In genomic region chr21:42854246-42855010, GRCh38 we compare ENCODE assay signal across 15 cellular contexts. TPM values are rescaled to one million over a fixed set of nuclear protein-coding genes. Genes with fewer than 3 reads are reported as not detected.
DNase-seq lines count a peak whose midpoint lies in the region; ATAC-seq and TF ChIP-seq lines count a peak whose summit lies in the region.
"Had no signal": no experiment of that assay in that cellular context is flagged by ENCODE, and none has a peak within 500 bp of the region (broad histone marks: within the 10 kb centered on the region; RNA-seq: fewer than 3 reads in every experiment).

No MANE protein-coding gene starts in this region.

- H3K23ac ChIP-seq in neuronal stem cell (ENCODE audit: low read depth, low read length, poor library complexity), result peak overlapping the region; percentile 60

- no peaks in the 10 kb centered on the region for H3K4me1 Mint-ChIP-seq in GM23338
- H3K4me1 Mint-ChIP-seq in endodermal cell, result no peaks in the 10 kb centered on the region
- peaks cover 8% of the 10 kb centered on the region for H3K4me1 Mint-ChIP-seq in activated CD4-positive, alpha-beta memory T cell treated with anti-CD3 and anti-CD28 coated beads, Interleukin-2, amount 10 ng/mL, durations not matched to agents 7 days and 5 days

- H3K9me3 Mint-ChIP-seq in GM23338 (no peaks in the 10 kb centered on the region; the same call in 2 of the 3 replicates), endodermal cell (no peaks in the 10 kb centered on the region)
- no peaks in the 10 kb centered on the region for H3K9me3 Mint-ChIP-seq in activated CD4-positive, alpha-beta memory T cell treated with anti-CD3 and anti-CD28 coated beads, Interleukin-2, amount 10 ng/mL, durations not matched to agents 7 days and 5 days
- H3K9me3 Mint-ChIP-seq: CD8-positive, alpha-beta memory T cell; HFFc6 had no signal

- H3K9me3 ChIP-seq in BLaER1 (no peaks in the 10 kb centered on the region), endodermal cell (ENCODE audit: control insufficient read depth, low read length) (no peaks in the 10 kb centered on the region), neuronal stem cell (replicated peaks in 1 of 2; ENCODE audit: control insufficient read depth in 2 of 2, insufficient read depth in 1 of 2, low read depth in 1 of 2, low read length in 2 of 2) (peaks cover 0 to under 1% of the 10 kb centered on the region in 2 donors)
- H3K9me3 ChIP-seq: BE2C, Caco-2 had no signal

- POLR2A ChIA-PET in activated CD4-positive, alpha-beta memory T cell treated with anti-CD3 and anti-CD28 coated beads, Interleukin-2, amount 10 ng/mL, durations not matched to agents 7 days and 5 days (lab: Charles Lee), result interaction anchor here (0.7 kb wide), 1 partner anchor 905 kb away, joined by 3 read pairs; no protein-coding TSS in a partner anchor

- peaks cover 11% of the 10 kb centered on the region for H3K27me3 Mint-ChIP-seq in GM23338 (ENCODE audit: insufficient read depth, low read depth, poor library complexity)
- no peaks in the 10 kb centered on the region for H3K27me3 Mint-ChIP-seq in endodermal cell (ENCODE audit: insufficient read depth)
- no peaks in the 10 kb centered on the region for H3K27me3 Mint-ChIP-seq in activated CD4-positive, alpha-beta memory T cell treated with anti-CD3 and anti-CD28 coated beads, Interleukin-2, amount 10 ng/mL, durations not matched to agents 7 days and 5 days
- H3K27me3 Mint-ChIP-seq: CD8-positive, alpha-beta memory T cell had no signal

- 97% methylated on average over 22 to 28 of the region's 28 CpGs for WGBS in endodermal cell (ENCODE audit: insufficient coverage in 1 of 2, insufficient read length in 1 of 2), 2 experiments
- no CpG with 5 or more reads among the region's 28 CpGs for WGBS in neuronal stem cell (ENCODE audit: extremely low coverage in 2 of 2, insufficient read length in 2 of 2, insufficient replicate concordance in 1 of 2), 2 donors

- no peak overlapping the region for H3K14ac ChIP-seq in neuronal stem cell (ENCODE audit: low read length)

- H2BK5ac ChIP-seq in neuronal stem cell (ENCODE audit: low read length), result no peak overlapping the region

- peaks cover 7% of the 10 kb centered on the region for H3K79me1 ChIP-seq in neuronal stem cell (ENCODE audit: low read depth, low read length)

- DNase-seq in GM23338 (ENCODE audit: low spot score), result no peak
- DNase-seq in endodermal cell, result no peak
- DNase-seq in neuronal stem cell (ENCODE audit: low spot score), result no peak
- no peak for DNase-seq in activated CD4-positive, alpha-beta memory T cell treated with anti-CD3 and anti-CD28 coated beads, Interleukin-2, amount 10 ng/mL, durations not matched to agents 7 days and 5 days
- no peak for DNase-seq in SHP77 (lab: John Stamatoyannopoulos, UW)
- DNase-seq: BE2C; Caco-2; CD8-positive, alpha-beta memory T cell; GOT3; HCEC 1CT; HFFc6 had no signal

- no peak overlapping the region for H3K4ac ChIP-seq in neuronal stem cell (ENCODE audit: low read length)

- peak overlapping the region; percentile 86 for H3K4me2 ChIP-seq in BLaER1
- H3K4me2 ChIP-seq in GM23338, result no peak overlapping the region
- H3K4me2 ChIP-seq in neuronal stem cell (ENCODE audit: insufficient read depth, low read length, poor library complexity, severe bottlenecking), result no peak overlapping the region

- no peak overlapping the region for H2AK5ac ChIP-seq in neuronal stem cell (ENCODE audit: low read depth, low read length)

- no peak overlapping the region for H2BK12ac ChIP-seq in neuronal stem cell (ENCODE audit: low read length)

- H3K36me3 Mint-ChIP-seq in GM23338 (ENCODE audit: low read depth) (peaks cover 93% of the 10 kb centered on the region), endodermal cell (ENCODE audit: low read depth) (peaks cover 86% of the 10 kb centered on the region)
- H3K36me3 Mint-ChIP-seq in activated CD4-positive, alpha-beta memory T cell treated with anti-CD3 and anti-CD28 coated beads, Interleukin-2, amount 10 ng/mL, durations not matched to agents 7 days and 5 days (ENCODE audit: low read depth), result peaks cover 61% of the 10 kb centered on the region

- CTCF ChIA-PET in activated CD4-positive, alpha-beta memory T cell treated with anti-CD3 and anti-CD28 coated beads, Interleukin-2, amount 10 ng/mL, durations not matched to agents 7 days and 5 days (lab: Charles Lee), result no interaction called here

- no peak overlapping the region for H2BK15ac ChIP-seq in neuronal stem cell (ENCODE audit: low read length)

- H4K91ac ChIP-seq in neuronal stem cell (ENCODE audit: low read depth, low read length, poor library complexity), result no peak overlapping the region

- no peak overlapping the region for H3K4me3 Mint-ChIP-seq in GM23338
- no peak overlapping the region for H3K4me3 Mint-ChIP-seq in endodermal cell
- H3K4me3 Mint-ChIP-seq in activated CD4-positive, alpha-beta memory T cell treated with anti-CD3 and anti-CD28 coated beads, Interleukin-2, amount 10 ng/mL, durations not matched to agents 7 days and 5 days, result no peak overlapping the region
- H3K4me3 Mint-ChIP-seq: CD8-positive, alpha-beta memory T cell; HFFc6 had no signal

- H3K27ac ChIP-seq in BLaER1, result peak overlapping the region; percentile 18; the same call in 1 of the 2 replicates
- 0 out of 2 replicates have a peak overlapping the region, but pooled peaks have one; percentile 45 for H3K27ac ChIP-seq in GM23338 (ENCODE audit: low read depth)
- no peak overlapping the region for H3K27ac ChIP-seq in endodermal cell (ENCODE audit: low read depth, low read length)
- H3K27ac ChIP-seq in neuronal stem cell (replicated peaks; ENCODE audit: low read length), result no peak overlapping the region
- H3K27ac ChIP-seq: HL-60 had no signal

- H3K27me3 ChIP-seq in BLaER1 (no peaks in the 10 kb centered on the region), GM23338 (ENCODE audit: insufficient read depth) (no peaks in the 10 kb centered on the region), endodermal cell (ENCODE audit: control insufficient read depth, insufficient read depth, low read length, poor library complexity, severe bottlenecking) (no peaks in the 10 kb centered on the region), neuronal stem cell (ENCODE audit: control insufficient read depth in 3 of 3, insufficient read depth in 3 of 3, low read depth in 1 of 3, low read length in 3 of 3) (no peaks in the 10 kb centered on the region)
- H3K27me3 ChIP-seq: BE2C had no signal

- H4K20me1 ChIP-seq in BLaER1 (peaks cover 100% of the 10 kb centered on the region), GM23338 (replicated peaks; ENCODE audit: insufficient read depth) (peaks cover 28% of the 10 kb centered on the region)

- H2AFZ ChIP-seq in GM23338 (no peak overlapping the region), neuronal stem cell (ENCODE audit: low read length) (no peak overlapping the region)

- ATAC-seq in GM23338, result no peak
- ATAC-seq in SK-N-SH treated with all-trans-retinoic acid at 6 μM for 48 hours, result no peak
- ATAC-seq in HG03139 (IDR thresholded peaks at IDR 0.05; ENCODE audit: unreplicated experiment), result no peak

- H3K9me2 ChIP-seq in GM23338 (ENCODE audit: insufficient read depth), result no peaks in the 10 kb centered on the region

- no peak overlapping the region for H4K8ac ChIP-seq in neuronal stem cell (ENCODE audit: low read depth, low read length)

- H3K9ac ChIP-seq in BLaER1 (no peak overlapping the region), endodermal cell (ENCODE audit: extremely low read depth, low read length, poor library complexity, severe bottlenecking) (no peak overlapping the region), neuronal stem cell (ENCODE audit: low read depth, low read length, poor library complexity) (no peak overlapping the region)

- H3K4me3 ChIP-seq in BLaER1 (no peak overlapping the region), GM23338 (no peak overlapping the region), endodermal cell (ENCODE audit: low read length) (no peak overlapping the region), neuronal stem cell (ENCODE audit: low read length in 2 of 2) (peak overlapping the region in 1 of 2 donors; percentile 4)

- no peak overlapping the region for H2BK120ac ChIP-seq in neuronal stem cell (ENCODE audit: low read depth, low read length)

- H3K36me3 ChIP-seq in BLaER1 (peaks cover 92% of the 10 kb centered on the region), GM23338 (ENCODE audit: insufficient read depth) (peaks cover 54% of the 10 kb centered on the region), endodermal cell (ENCODE audit: control insufficient read depth, insufficient read depth, low read length) (peaks cover 92% of the 10 kb centered on the region), neuronal stem cell (replicated peaks in 1 of 2; ENCODE audit: control insufficient read depth in 2 of 2, insufficient read depth in 2 of 2, low read length in 2 of 2) (peaks cover 59 to 99% of the 10 kb centered on the region in 2 donors)

- no peak for TF ChIP-seq CTCF in GM23338 (conservative IDR thresholded peaks at IDR 0.05; ENCODE audit: low read depth in 2 of 2)
- TF ChIP-seq CTCF in endodermal cell (conservative IDR thresholded peaks at IDR 0.05), result peak; percentile 48

- peaks cover 74% of the 10 kb centered on the region for H3F3A ChIP-seq in GM23338 (replicated peaks; ENCODE audit: low read depth)

- H3K27ac Mint-ChIP-seq in GM23338, result peak overlapping the region; percentile 40; the same call in 1 of the 2 replicates
- no peak overlapping the region for H3K27ac Mint-ChIP-seq in endodermal cell
- H3K27ac Mint-ChIP-seq in activated CD4-positive, alpha-beta memory T cell treated with anti-CD3 and anti-CD28 coated beads, Interleukin-2, amount 10 ng/mL, durations not matched to agents 7 days and 5 days, result no peak overlapping the region
- H3K27ac Mint-ChIP-seq: CD8-positive, alpha-beta memory T cell; HFFc6 had no signal

- no peak overlapping the region for H3K18ac ChIP-seq in neuronal stem cell (ENCODE audit: low read length)

- peaks cover 39% of the 10 kb centered on the region for H3K79me2 ChIP-seq in GM23338 (replicated peaks; ENCODE audit: insufficient read depth)

- peaks cover 99% of the 10 kb centered on the region for H3K4me1 ChIP-seq in BLaER1
- no peaks in the 10 kb centered on the region for H3K4me1 ChIP-seq in GM23338 (ENCODE audit: insufficient read depth)
- H3K4me1 ChIP-seq in endodermal cell (ENCODE audit: control insufficient read depth, insufficient read depth, low read length), result no peaks in the 10 kb centered on the region
- no peaks in the 10 kb centered on the region for H3K4me1 ChIP-seq in neuronal stem cell (ENCODE audit: control insufficient read depth in 2 of 2, insufficient read depth in 1 of 2, low read depth in 1 of 2, low read length in 2 of 2)
- H3K4me1 ChIP-seq: BE2C, Caco-2 had no signal

RNA-seq across cellular contexts. Expression of gene WDR4, which starts 24.9 kb away (rescaled TPM):
- total RNA-seq in GM23338 (2014; rRNA removed; shearing (Covaris generic)), result 50.2 TPM in 2 replicates
- polyA plus RNA-seq in GM23338 (2016; fragmentation: Nextera tagmentation; extraction: Ambion mirVana), result 20.3 and 22.5 TPM in 2 replicates
- 10 to 100 TPM; 26.7 to 33.5 TPM for total RNA-seq in endodermal cell
- 9.5 TPM for polyA plus RNA-seq in endodermal cell (2013, experiment 1 of 2)
- 9.6 TPM for polyA plus RNA-seq in endodermal cell (2013, experiment 2 of 2)
- polyA plus RNA-seq in neuronal stem cell (2013, experiment 1 of 2), result 6.2 TPM
- 6.2 TPM for polyA plus RNA-seq in neuronal stem cell (2013, experiment 2 of 2)
- total RNA-seq in activated CD4-positive, alpha-beta memory T cell treated with anti-CD3 and anti-CD28 coated beads, Interleukin-2, amount 10 ng/mL, durations not matched to agents 7 days and 5 days, result 10 to 100 TPM; 18.2 to 18.5 TPM

RNA-seq across cellular contexts. Expression of gene NDUFV3, which starts 38.7 kb away (rescaled TPM):
- 42.4 and 51.5 TPM in 2 replicates for total RNA-seq in GM23338 (2014; rRNA removed; shearing (Covaris generic))
- polyA plus RNA-seq in GM23338 (2016; fragmentation: Nextera tagmentation; extraction: Ambion mirVana), result 71.2 and 75.5 TPM in 2 replicates
- total RNA-seq in endodermal cell, result 10 to 100 TPM; 25.8 to 27.2 TPM
- 23.5 TPM for polyA plus RNA-seq in endodermal cell (2013, experiment 1 of 2)
- polyA plus RNA-seq in endodermal cell (2013, experiment 2 of 2), result 24.3 TPM
- polyA plus RNA-seq in neuronal stem cell (2013, experiment 1 of 2), result 25.5 TPM
- 25.6 TPM for polyA plus RNA-seq in neuronal stem cell (2013, experiment 2 of 2)
- total RNA-seq in activated CD4-positive, alpha-beta memory T cell treated with anti-CD3 and anti-CD28 coated beads, Interleukin-2, amount 10 ng/mL, durations not matched to agents 7 days and 5 days, result 10 to 100 TPM; 17.0 TPM

Comparison
In these comparisons a context has a peak if more than half of its experiments do, and no peak if none do; other contexts are left out.
1. H3K27ac ChIP-seq: peak in BLaER1 (single experiment) and GM23338 (single experiment); none in endodermal cell (single experiment) and neuronal stem cell (single experiment).